Comparison of ENCODE assay signal across 1 cellular context in the genomic region with DNA sequence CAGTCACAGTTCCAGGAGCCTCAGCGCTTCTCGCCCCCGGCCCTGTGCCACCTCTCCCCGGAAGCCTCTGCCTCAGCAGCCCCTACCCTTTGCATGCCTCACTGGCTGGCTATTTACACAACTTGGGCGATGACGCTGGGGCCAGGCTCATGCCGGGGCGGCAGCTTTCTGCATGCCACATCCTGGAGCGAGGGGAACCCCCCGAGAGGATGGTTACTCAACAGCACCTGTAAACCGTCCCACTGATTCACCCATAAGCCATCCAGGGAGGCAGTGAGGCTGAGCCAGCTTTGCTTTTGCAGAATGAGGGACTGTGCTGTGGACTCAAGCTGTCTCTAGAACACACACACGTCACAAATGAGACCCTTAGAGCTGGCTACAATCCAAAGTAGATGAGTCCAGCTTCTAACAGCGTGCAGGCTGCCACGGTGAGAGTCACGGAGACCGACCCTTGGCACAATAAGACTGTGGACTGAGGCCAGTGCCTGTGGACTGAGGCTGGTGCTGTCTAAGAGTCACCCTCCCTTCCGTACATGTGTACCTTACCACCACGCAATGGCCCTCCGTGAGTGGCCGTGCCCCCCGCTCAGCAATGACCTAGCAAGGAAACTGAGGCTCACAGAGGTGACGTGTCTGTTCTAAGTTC.
TF ChIP-seq lines count a peak whose summit lies in the region.

No MANE protein-coding gene starts in this region.

TF ChIP-seq in GM23338, 12 proteins besides CTCF, POLR2A, EP300 and RAD21 (continued from another document):
- TF ChIP-seq, protein P1, sequence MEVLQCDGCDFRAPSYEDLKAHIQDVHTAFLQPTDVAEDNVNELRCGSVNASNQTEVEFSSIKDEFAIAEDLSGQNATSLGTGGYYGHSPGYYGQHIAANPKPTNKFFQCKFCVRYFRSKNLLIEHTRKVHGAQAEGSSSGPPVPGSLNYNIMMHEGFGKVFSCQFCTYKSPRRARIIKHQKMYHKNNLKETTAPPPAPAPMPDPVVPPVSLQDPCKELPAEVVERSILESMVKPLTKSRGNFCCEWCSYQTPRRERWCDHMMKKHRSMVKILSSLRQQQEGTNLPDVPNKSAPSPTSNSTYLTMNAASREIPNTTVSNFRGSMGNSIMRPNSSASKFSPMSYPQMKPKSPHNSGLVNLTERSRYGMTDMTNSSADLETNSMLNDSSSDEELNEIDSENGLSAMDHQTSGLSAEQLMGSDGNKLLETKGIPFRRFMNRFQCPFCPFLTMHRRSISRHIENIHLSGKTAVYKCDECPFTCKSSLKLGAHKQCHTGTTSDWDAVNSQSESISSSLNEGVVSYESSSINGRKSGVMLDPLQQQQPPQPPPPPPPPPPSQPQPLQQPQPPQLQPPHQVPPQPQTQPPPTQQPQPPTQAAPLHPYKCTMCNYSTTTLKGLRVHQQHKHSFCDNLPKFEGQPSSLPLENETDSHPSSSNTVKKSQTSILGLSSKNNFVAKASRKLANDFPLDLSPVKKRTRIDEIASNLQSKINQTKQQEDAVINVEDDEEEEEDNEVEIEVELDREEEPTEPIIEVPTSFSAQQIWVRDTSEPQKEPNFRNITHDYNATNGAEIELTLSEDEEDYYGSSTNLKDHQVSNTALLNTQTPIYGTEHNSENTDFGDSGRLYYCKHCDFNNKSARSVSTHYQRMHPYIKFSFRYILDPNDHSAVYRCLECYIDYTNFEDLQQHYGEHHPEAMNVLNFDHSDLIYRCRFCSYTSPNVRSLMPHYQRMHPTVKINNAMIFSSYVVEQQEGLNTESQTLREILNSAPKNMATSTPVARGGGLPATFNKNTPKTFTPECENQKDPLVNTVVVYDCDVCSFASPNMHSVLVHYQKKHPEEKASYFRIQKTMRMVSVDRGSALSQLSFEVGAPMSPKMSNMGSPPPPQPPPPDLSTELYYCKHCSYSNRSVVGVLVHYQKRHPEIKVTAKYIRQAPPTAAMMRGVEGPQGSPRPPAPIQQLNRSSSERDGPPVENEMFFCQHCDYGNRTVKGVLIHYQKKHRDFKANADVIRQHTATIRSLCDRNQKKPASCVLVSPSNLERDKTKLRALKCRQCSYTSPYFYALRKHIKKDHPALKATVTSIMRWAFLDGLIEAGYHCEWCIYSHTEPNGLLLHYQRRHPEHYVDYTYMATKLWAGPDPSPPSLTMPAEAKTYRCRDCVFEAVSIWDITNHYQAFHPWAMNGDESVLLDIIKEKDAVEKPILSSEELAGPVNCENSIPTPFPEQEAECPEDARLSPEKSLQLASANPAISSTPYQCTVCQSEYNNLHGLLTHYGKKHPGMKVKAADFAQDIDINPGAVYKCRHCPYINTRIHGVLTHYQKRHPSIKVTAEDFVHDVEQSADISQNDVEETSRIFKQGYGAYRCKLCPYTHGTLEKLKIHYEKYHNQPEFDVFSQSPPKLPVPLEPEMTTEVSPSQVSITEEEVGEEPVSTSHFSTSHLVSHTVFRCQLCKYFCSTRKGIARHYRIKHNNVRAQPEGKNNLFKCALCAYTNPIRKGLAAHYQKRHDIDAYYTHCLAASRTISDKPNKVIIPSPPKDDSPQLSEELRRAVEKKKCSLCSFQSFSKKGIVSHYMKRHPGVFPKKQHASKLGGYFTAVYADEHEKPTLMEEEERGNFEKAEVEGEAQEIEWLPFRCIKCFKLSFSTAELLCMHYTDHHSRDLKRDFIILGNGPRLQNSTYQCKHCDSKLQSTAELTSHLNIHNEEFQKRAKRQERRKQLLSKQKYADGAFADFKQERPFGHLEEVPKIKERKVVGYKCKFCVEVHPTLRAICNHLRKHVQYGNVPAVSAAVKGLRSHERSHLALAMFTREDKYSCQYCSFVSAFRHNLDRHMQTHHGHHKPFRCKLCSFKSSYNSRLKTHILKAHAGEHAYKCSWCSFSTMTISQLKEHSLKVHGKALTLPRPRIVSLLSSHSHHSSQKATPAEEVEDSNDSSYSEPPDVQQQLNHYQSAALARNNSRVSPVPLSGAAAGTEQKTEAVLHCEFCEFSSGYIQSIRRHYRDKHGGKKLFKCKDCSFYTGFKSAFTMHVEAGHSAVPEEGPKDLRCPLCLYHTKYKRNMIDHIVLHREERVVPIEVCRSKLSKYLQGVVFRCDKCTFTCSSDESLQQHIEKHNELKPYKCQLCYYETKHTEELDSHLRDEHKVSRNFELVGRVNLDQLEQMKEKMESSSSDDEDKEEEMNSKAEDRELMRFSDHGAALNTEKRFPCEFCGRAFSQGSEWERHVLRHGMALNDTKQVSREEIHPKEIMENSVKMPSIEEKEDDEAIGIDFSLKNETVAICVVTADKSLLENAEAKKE (CRISPR knock-in tag; IDR thresholded peaks at IDR 0.05): no peak
- no peak for TF ChIP-seq POLR2AphosphoS5 (IDR thresholded peaks at IDR 0.05; ENCODE audit: low read depth)
